In the genomic region with DNA sequence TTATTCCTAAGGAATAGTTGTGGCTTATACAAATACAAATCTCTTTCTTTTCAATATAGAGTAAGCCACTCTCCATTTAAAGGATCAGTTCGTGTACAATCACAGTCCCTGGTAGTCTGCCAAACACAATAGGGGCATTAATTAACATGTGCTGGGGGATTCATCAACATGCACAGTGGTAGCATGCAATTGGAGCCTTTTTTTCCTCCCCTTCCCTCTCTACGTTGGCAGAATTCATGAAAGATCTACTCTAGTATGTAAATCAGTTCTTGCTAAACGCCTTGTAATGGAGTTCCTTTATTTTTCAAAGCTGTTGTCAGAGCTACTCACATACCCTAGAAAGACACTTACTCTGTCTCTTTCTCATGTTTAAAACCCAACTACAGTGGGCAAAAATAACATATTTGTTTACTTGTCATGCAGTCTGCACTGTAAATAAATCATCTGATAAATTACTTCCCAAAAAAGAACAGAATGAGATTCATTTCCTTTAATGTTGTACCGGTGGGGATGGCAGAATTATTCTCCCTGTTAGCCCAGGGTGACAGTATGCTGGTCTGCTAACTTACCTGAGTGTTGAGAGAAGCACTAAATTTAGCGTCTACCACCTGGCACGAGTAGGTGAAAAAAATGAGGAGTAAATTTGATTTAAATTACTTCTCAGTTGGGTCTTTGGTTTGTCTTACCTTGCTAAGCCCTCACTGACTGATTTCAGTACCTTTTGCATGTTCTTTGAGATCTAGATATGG, we compare ENCODE assay signal across 21 cellular contexts.
DNase-seq lines count a peak whose midpoint lies in the region; ATAC-seq, FAIRE-seq and TF ChIP-seq lines count a peak whose summit lies in the region.
"Had no signal": no experiment of that assay in that cellular context is flagged by ENCODE, and none has a peak within 500 bp of the region (broad histone marks: within the 10 kb centered on the region; RNA-seq: fewer than 3 reads in every experiment).

No MANE protein-coding gene starts in this region.

- DNase-seq in NCI-H748 (lab: John Stamatoyannopoulos, UW; ENCODE audit: unreplicated experiment), result peak; percentile 54
- DNase-seq in NCI-H748 treated with DMSO at 0.1 percent for 48 hours (lab: John Stamatoyannopoulos, UW), result no peak
- peak; percentile 10 for DNase-seq in NCI-H345 treated with DMSO at 0.1 percent for 48 hours (lab: John Stamatoyannopoulos, UW; ENCODE audit: unreplicated experiment)
- peak; percentile 67 for DNase-seq in superior temporal gyrus (ENCODE audit: extremely low spot score)
- DNase-seq in SK-N-SH, result no peak
- no peak for DNase-seq in GM12891 (ENCODE audit: insufficient read length, low spot score)
- DNase-seq: activated CD4-positive, alpha-beta T cell treated with anti-CD3 and anti-CD28 coated beads, Interleukin-2, amount 50 U/mL, for 48 hours; amniotic stem cell; Calu3; effector CD4-positive, alpha-beta T cell; kidney glomerular epithelial cell; naive thymus-derived CD8-positive, alpha-beta T cell; Peyer's patch; posterior cingulate gyrus; sigmoid colon; testis; WERI-Rb-1 had no signal

- TF ChIP-seq EP300 in SK-N-SH (IDR thresholded peaks at IDR 0.05; ENCODE audit: borderline replicate concordance in 1 of 2, low read depth in 1 of 2, low read length in 1 of 2), result no peak

- H3K9ac ChIP-seq in SK-N-SH, result no peak overlapping the region
- H3K9ac ChIP-seq: BLaER1 had no signal

- H3K79me2 ChIP-seq in SK-N-SH (ENCODE audit: insufficient read depth), result no peaks in the 10 kb centered on the region

- no peak for FAIRE-seq in GM12891 (lab: Jason Lieb, UNC)
- FAIRE-seq: A549 had no signal

- ATAC-seq in GM21390 (IDR thresholded peaks at IDR 0.05; ENCODE audit: unreplicated experiment), result no peak
- ATAC-seq: A549; naive thymus-derived CD8-positive, alpha-beta T cell had no signal

- H3K4me3 ChIP-seq in SK-N-SH (ENCODE audit: low read depth in 2 of 2, low read length in 1 of 2), result no peak overlapping the region
- H3K4me3 ChIP-seq: A549, BLaER1, Peyer's patch, sigmoid colon, testis had no signal

- H2AFZ ChIP-seq in SK-N-SH (ENCODE audit: low read depth), result no peak overlapping the region

- TF ChIP-seq POLR2A in GM12891 (IDR thresholded peaks at IDR 0.05; ENCODE audit: low read depth, low read length), result no peak

- no peak for TF ChIP-seq CTCF in SK-N-SH (IDR thresholded peaks at IDR 0.05)

- no peaks in the 10 kb centered on the region for H3K27me3 ChIP-seq in SK-N-SH (ENCODE audit: insufficient read depth)
- H3K27me3 ChIP-seq: BLaER1, sigmoid colon, testis had no signal

- POLR2A ChIA-PET in SK-N-SH (lab: Yijun Ruan, JAX), result no interaction called here

- 16% methylated on average over 6 of the region's 6 CpGs for WGBS in SK-N-SH (ENCODE audit: low lambda C conversion rate)

- no peak for TF ChIP-seq RAD21 in SK-N-SH (IDR thresholded peaks at IDR 0.05; ENCODE audit: low read length)

- CTCF ChIA-PET in SK-N-SH (lab: Yijun Ruan, JAX), result interaction anchor here (1.4 to 4.6 kb wide), 2 partner anchors 11 to 27 kb away, joined by 3 to 16 read pairs; no protein-coding TSS in a partner anchor

- H3K4me2 ChIP-seq in SK-N-SH, result no peak overlapping the region
- H3K4me2 ChIP-seq: A549, BLaER1 had no signal

- no peaks in the 10 kb centered on the region for H4K20me1 ChIP-seq in SK-N-SH (ENCODE audit: insufficient read depth)
- H4K20me1 ChIP-seq: BLaER1 had no signal

- H3K9me2 ChIP-seq in SK-N-SH, result no peaks in the 10 kb centered on the region

- H3K9me3 ChIP-seq in SK-N-SH, result no peaks in the 10 kb centered on the region
- H3K9me3 ChIP-seq: A549, BLaER1, Peyer's patch, sigmoid colon, testis had no signal

- H3F3A ChIP-seq in SK-N-SH (replicated peaks; ENCODE audit: insufficient read depth), result no peaks in the 10 kb centered on the region

- no peaks in the 10 kb centered on the region for H3K4me1 ChIP-seq in SK-N-SH (ENCODE audit: control insufficient read depth in 1 of 2, insufficient read depth in 2 of 2, low read depth in 1 of 2, low read length in 1 of 2)
- H3K4me1 ChIP-seq: A549, BLaER1, Peyer's patch, sigmoid colon, testis had no signal

- H3K36me3 ChIP-seq in SK-N-SH (replicated peaks in 1 of 2; ENCODE audit: control insufficient read depth in 1 of 2, insufficient read depth in 2 of 2, low read length in 1 of 2), result no peaks in the 10 kb centered on the region
- H3K36me3 ChIP-seq: BLaER1, Peyer's patch, sigmoid colon, WERI-Rb-1 had no signal

- H3K27ac ChIP-seq in cingulate gyrus (ENCODE audit: low read depth, low read length) (peak overlapping the region; percentile 32), SK-N-SH (ENCODE audit: low read depth in 2 of 2, low read length in 1 of 2) (no peak overlapping the region)
- H3K27ac ChIP-seq: A549, BLaER1, Peyer's patch, sigmoid colon, testis, WERI-Rb-1 had no signal

TF ChIP-seq in SK-N-SH, 30 proteins besides CTCF, POLR2A, EP300 and RAD21:
- TF ChIP-seq GABPA (IDR thresholded peaks at IDR 0.05; ENCODE audit: low read depth) (no peak), NFIC (IDR thresholded peaks at IDR 0.05; ENCODE audit: borderline replicate concordance) (no peak), USF1 (IDR thresholded peaks at IDR 0.05; ENCODE audit: borderline replicate concordance, low read depth) (no peak), RFX5 (IDR thresholded peaks at IDR 0.05; ENCODE audit: low read length) (no peak), SIN3A (IDR thresholded peaks at IDR 0.05; ENCODE audit: borderline replicate concordance, low read depth, low read length) (no peak), EZH2phosphoT487 (IDR thresholded peaks at IDR 0.05; ENCODE audit: borderline replicate concordance, low read depth) (no peak), JUND (IDR thresholded peaks at IDR 0.05) (no peak)
- TF ChIP-seq, protein P1, sequence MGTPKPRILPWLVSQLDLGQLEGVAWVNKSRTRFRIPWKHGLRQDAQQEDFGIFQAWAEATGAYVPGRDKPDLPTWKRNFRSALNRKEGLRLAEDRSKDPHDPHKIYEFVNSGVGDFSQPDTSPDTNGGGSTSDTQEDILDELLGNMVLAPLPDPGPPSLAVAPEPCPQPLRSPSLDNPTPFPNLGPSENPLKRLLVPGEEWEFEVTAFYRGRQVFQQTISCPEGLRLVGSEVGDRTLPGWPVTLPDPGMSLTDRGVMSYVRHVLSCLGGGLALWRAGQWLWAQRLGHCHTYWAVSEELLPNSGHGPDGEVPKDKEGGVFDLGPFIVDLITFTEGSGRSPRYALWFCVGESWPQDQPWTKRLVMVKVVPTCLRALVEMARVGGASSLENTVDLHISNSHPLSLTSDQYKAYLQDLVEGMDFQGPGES (IDR thresholded peaks at IDR 0.05; ENCODE audit: low read depth, low read length), result no peak

TF ChIP-seq in GM12891, 5 proteins besides CTCF, POLR2A, EP300 and RAD21:
- TF ChIP-seq POLR2AphosphoS5 (IDR thresholded peaks at IDR 0.05; ENCODE audit: low read depth, low read length) (no peak), POU2F2 (IDR thresholded peaks at IDR 0.05; ENCODE audit: low read depth, low read length) (no peak), SPI1 (IDR thresholded peaks at IDR 0.05; ENCODE audit: low read depth, low read length) (no peak), PAX5 (IDR thresholded peaks at IDR 0.05; ENCODE audit: insufficient read depth, low read length, severe bottlenecking) (no peak), TAF1 (IDR thresholded peaks at IDR 0.05; ENCODE audit: low read depth, low read length) (no peak)

Comparison
In these comparisons a context has a peak if more than half of its experiments do, and no peak if none do; other contexts are left out.
1. DNase-seq: peak in NCI-H748 (single experiment), NCI-H345 treated with DMSO at 0.1 percent for 48 hours (single experiment) and superior temporal gyrus (single experiment); none in NCI-H748 treated with DMSO at 0.1 percent for 48 hours (single experiment), SK-N-SH (single experiment) and GM12891 (single experiment).